ENCODE assay signal across 2 cellular contexts in the genomic region with DNA sequence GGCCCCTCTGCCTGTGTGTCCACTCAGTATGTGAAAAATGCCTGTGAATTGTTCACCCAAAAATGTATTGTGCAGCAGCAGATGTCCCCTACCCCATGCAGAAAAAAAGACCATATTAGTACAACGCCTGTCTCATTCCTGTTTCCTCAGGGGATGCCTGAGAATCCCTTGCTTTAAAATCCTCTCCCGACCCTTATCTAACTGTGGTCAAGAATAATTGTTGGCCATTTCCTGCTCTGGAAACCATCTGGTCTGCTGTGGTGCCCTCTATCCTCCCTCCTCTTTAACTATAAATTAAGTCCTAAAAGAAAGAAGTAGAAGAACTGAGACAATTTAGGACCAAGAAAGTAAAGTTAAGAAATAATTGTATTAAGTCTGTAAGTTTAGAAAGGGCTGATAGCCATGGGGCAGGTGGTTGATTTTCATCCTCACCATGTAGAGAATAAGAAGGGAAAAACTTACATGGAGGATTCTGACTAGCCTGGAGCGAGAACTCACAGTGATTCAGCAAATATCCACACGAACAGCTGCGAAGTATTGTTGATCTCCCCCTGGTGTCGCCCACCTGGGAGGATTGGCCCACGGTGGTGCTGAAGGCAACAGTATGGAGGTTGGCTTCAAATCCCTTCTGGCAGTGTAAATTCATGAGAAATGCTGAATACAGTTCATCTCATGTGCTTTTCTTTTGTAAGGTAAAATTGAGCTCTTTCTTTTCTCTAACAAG.
TF ChIP-seq lines count a peak whose summit lies in the region.

No MANE protein-coding gene starts in this region.

TF ChIP-seq in HepG2, 621 proteins besides CTCF, POLR2A, EP300 and RAD21:
- TF ChIP-seq, protein P1, sequence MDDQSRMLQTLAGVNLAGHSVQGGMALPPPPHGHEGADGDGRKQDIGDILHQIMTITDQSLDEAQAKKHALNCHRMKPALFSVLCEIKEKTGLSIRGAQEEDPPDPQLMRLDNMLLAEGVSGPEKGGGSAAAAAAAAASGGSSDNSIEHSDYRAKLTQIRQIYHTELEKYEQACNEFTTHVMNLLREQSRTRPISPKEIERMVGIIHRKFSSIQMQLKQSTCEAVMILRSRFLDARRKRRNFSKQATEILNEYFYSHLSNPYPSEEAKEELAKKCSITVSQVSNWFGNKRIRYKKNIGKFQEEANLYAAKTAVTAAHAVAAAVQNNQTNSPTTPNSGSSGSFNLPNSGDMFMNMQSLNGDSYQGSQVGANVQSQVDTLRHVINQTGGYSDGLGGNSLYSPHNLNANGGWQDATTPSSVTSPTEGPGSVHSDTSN (CRISPR knock-in tag; IDR thresholded peaks at IDR 0.05; ENCODE audit: borderline replicate concordance) = no peak
- peak; percentile 12; the same call in 1 of the 2 replicates for TF ChIP-seq NFE2L2 (IDR thresholded peaks at IDR 0.05; ENCODE audit: low read length)

TF ChIP-seq in H1, 55 proteins besides CTCF, POLR2A, EP300 and RAD21:
- no peak for TF ChIP-seq CBX8 (IDR thresholded peaks at IDR 0.05; ENCODE audit: borderline replicate concordance, low read depth, low read length)
- TF ChIP-seq TEAD4 (IDR thresholded peaks at IDR 0.05; ENCODE audit: low read depth, low read length) = no peak
- TF ChIP-seq RBBP5 (IDR thresholded peaks at IDR 0.05; ENCODE audit: borderline replicate concordance, low read depth, low read length) = no peak
- no peak for TF ChIP-seq SRF (IDR thresholded peaks at IDR 0.05; ENCODE audit: low read depth, low read length)
- no peak for TF ChIP-seq YY1 (IDR thresholded peaks at IDR 0.05; ENCODE audit: low read depth, low read length)
- TF ChIP-seq, protein P2, sequence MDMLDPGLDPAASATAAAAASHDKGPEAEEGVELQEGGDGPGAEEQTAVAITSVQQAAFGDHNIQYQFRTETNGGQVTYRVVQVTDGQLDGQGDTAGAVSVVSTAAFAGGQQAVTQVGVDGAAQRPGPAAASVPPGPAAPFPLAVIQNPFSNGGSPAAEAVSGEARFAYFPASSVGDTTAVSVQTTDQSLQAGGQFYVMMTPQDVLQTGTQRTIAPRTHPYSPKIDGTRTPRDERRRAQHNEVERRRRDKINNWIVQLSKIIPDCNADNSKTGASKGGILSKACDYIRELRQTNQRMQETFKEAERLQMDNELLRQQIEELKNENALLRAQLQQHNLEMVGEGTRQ (IDR thresholded peaks at IDR 0.05; ENCODE audit: low read length) = no peak
- TF ChIP-seq EGR1 (IDR thresholded peaks at IDR 0.05; ENCODE audit: borderline replicate concordance, low read depth, low read length) = no peak
- TF ChIP-seq SP2 (IDR thresholded peaks at IDR 0.05; ENCODE audit: low read length) = no peak
- no peak for TF ChIP-seq JUN (IDR thresholded peaks at IDR 0.05; ENCODE audit: low read depth, low read length)
- TF ChIP-seq KDM4A (IDR thresholded peaks at IDR 0.05; ENCODE audit: low read depth, low read length, severe bottlenecking) = no peak
- no peak for TF ChIP-seq GTF2F1 (IDR thresholded peaks at IDR 0.05; ENCODE audit: borderline replicate concordance, low read depth, low read length)
- no peak for TF ChIP-seq EZH2 (IDR thresholded peaks at IDR 0.05; ENCODE audit: low read depth, low read length, severe bottlenecking)
- no peak for TF ChIP-seq NANOG (IDR thresholded peaks at IDR 0.05; ENCODE audit: insufficient read depth, low read depth, low read length, poor library complexity, severe bottlenecking)
- TF ChIP-seq TBP (IDR thresholded peaks at IDR 0.05; ENCODE audit: low read depth, low read length) = no peak
